Comparison of ENCODE assay signal across 10 cellular contexts in genomic region chr6:106513813-106514212, GRCh38.
A peak's percentile ranks its signal among the peaks of the same experiment; 100 is the strongest.
DNase-seq lines count a peak whose midpoint lies in the region; ATAC-seq and TF ChIP-seq lines count a peak whose summit lies in the region.
"Had no signal": no experiment of that assay in that cellular context is flagged by ENCODE, and none has a peak within 500 bp of the region (broad histone marks: within the 10 kb centered on the region; RNA-seq: fewer than 3 reads in every experiment).

No MANE protein-coding gene starts in this region.

- H3K36me3 Mint-ChIP-seq in nephron (ENCODE audit: low read depth) (no peaks in the 10 kb centered on the region), endodermal cell (ENCODE audit: low read depth) (no peaks in the 10 kb centered on the region)

- H3K27ac ChIP-seq in breast epithelium (peak overlapping the region; percentile 93 to 96), endodermal cell (ENCODE audit: low read depth, low read length) (no peak overlapping the region)

- H3K4me3 Mint-ChIP-seq in nephron, result peak overlapping the region in 2 of 3 experiments; percentile 17 to 76
- H3K4me3 Mint-ChIP-seq in endodermal cell, result no peak overlapping the region

- peak overlapping the region; percentile 6 to 85 (median 78) for H3K4me3 ChIP-seq in breast epithelium
- no peak overlapping the region for H3K4me3 ChIP-seq in endodermal cell (ENCODE audit: low read length)

- DNase-seq in DMS 273 treated with DMSO at 0.1 percent for 48 hours (lab: John Stamatoyannopoulos, UW) (peak; percentile 33), LHCN-M2 (ENCODE audit: low read depth) (peak; percentile 59), breast epithelium (ENCODE audit: low spot score in 2 of 2) (no peak), inferior parietal cortex (ENCODE audit: extremely low spot score) (no peak), endodermal cell (no peak), LoVo (ENCODE audit: low spot score) (no peak)
- DNase-seq: activated CD8-positive, alpha-beta memory T cell treated with anti-CD3 and anti-CD28 coated beads, Interleukin-2, amount 50 U/mL, for 48 hours; NCI-H1048 had no signal

- H3K27ac Mint-ChIP-seq in nephron, result no peak overlapping the region
- H3K27ac Mint-ChIP-seq in endodermal cell, result no peak overlapping the region

- H3K27me3 Mint-ChIP-seq in nephron (ENCODE audit: low read depth), result peaks cover 78% of the 10 kb centered on the region
- peaks cover 65% of the 10 kb centered on the region for H3K27me3 Mint-ChIP-seq in endodermal cell (ENCODE audit: insufficient read depth)

- intact Hi-C loops in breast epithelium (cut with DNase I; ENCODE audit: low total_unique reads), result no loop called here

- no peak for TF ChIP-seq POLR2A in breast epithelium (IDR thresholded peaks at IDR 0.05)

- WGBS in endodermal cell (ENCODE audit: insufficient coverage in 1 of 2, insufficient read length in 1 of 2), 2 experiments, result 51% methylated on average over 2 of the region's 2 CpGs; no CpG with 5 or more reads in 1 of the 2 experiments

- H3K4me1 Mint-ChIP-seq in nephron (peaks cover 39% of the 10 kb centered on the region), endodermal cell (peaks cover 12% of the 10 kb centered on the region)

- ATAC-seq in GM19397 (IDR thresholded peaks at IDR 0.05; ENCODE audit: unreplicated experiment), result no peak

- H3K4me1 ChIP-seq in breast epithelium, result peaks cover 6 to 12% of the 10 kb centered on the region in 2 donors
- peaks cover 3% of the 10 kb centered on the region for H3K4me1 ChIP-seq in endodermal cell (ENCODE audit: control insufficient read depth, insufficient read depth, low read length)

- H3K9me3 Mint-ChIP-seq in nephron, result no peaks in the 10 kb centered on the region
- H3K9me3 Mint-ChIP-seq in endodermal cell, result no peaks in the 10 kb centered on the region

- H3K36me3 ChIP-seq in breast epithelium (no peaks in the 10 kb centered on the region), endodermal cell (ENCODE audit: control insufficient read depth, insufficient read depth, low read length) (no peaks in the 10 kb centered on the region)

- H3K27me3 ChIP-seq in breast epithelium, result no peaks in the 10 kb centered on the region
- peaks cover 66% of the 10 kb centered on the region for H3K27me3 ChIP-seq in endodermal cell (ENCODE audit: control insufficient read depth, insufficient read depth, low read length, poor library complexity, severe bottlenecking)

- H3K9me3 ChIP-seq in breast epithelium (no peaks in the 10 kb centered on the region), endodermal cell (ENCODE audit: control insufficient read depth, low read length) (no peaks in the 10 kb centered on the region)

- TF ChIP-seq CTCF in breast epithelium (IDR thresholded peaks at IDR 0.05) (no peak), nephron (IDR thresholded peaks at IDR 0.05; ENCODE audit: unreplicated experiment in 3 of 3) (no peak), endodermal cell (conservative IDR thresholded peaks at IDR 0.05) (no peak)

- H3K9ac ChIP-seq in endodermal cell (ENCODE audit: extremely low read depth, low read length, poor library complexity, severe bottlenecking), result no peak overlapping the region

Comparison
In these comparisons a context has a peak if more than half of its experiments do, and no peak if none do; other contexts are left out.
1. DNase-seq: peak in DMS 273 treated with DMSO at 0.1 percent for 48 hours (single experiment) and LHCN-M2 (single experiment); none in breast epithelium (0 of 2), inferior parietal cortex (single experiment), endodermal cell (single experiment) and LoVo (single experiment).